8 cellular contexts compared by ENCODE assay signal in the genomic region with DNA sequence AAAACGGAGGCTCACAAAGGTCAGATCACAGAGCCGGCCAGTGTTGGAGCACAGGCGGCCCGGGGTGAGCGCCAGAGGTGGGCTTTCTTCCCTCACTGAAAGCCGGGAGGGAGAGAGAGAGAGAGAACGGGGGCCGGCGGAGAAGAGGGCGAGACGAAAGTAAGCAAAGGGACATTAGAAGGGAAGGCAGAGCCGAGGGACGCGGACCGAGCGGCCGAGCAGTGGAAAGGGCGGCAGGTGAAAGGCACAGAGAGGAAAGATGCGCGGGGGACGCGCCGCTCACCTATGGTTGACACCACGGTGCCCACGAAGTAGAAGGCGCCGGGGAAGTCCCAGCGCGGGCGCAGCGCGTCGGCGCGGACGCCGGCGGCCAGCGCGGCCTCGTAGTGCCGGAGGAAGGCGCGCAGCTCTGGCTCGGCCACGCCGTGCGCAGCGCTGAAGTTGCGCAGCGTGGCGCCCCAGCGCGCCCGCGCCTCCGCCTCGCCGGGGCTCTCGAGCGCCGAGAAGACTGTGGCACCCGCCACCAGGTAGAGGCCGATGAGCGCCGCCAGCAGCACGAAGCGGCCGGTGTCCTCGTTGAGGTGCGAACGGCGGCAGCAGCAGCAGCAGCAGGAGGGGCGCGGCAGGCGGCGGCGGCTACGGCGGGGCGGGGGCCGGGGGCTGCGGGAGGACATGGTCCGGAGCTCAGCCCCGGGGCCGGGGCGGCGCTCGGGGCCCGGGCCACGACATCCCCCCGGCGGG. TPM values are rescaled to one million over a fixed set of nuclear protein-coding genes. Genes with fewer than 3 reads are reported as not detected.
A peak's percentile ranks its signal among the peaks of the same experiment; 100 is the strongest.
DNase-seq lines count a peak whose midpoint lies in the region; ATAC-seq and TF ChIP-seq lines count a peak whose summit lies in the region.

No MANE protein-coding gene starts in this region.

- H3K9me3 Mint-ChIP-seq in activated CD4-positive, alpha-beta memory T cell treated with anti-CD3 and anti-CD28 coated beads, Interleukin-2, amount 10 ng/mL, durations not matched to agents 7 days and 5 days: no peaks in the 10 kb centered on the region

- TF ChIP-seq EP300 in upper lobe of left lung (IDR thresholded peaks at IDR 0.05): no peak

- intact Hi-C loops in aorta (cut with DNase I): no loop called here

- H3K27me3 ChIP-seq in BLaER1 treated with 17β-estradiol and CSF1 and Interleukin-3, amounts not matched to agents 10 nM and 100 nM: peaks cover 56 to 68% (median 65%) of the 10 kb centered on the region in 11 experiments
- H3K27me3 ChIP-seq in upper lobe of left lung: peaks cover 0 to 41% (median 25%) of the 10 kb centered on the region in 4 donors
- peaks cover 0 to 5% of the 10 kb centered on the region in 2 donors for H3K27me3 ChIP-seq in aorta (ENCODE audit: control insufficient read depth in 1 of 2, insufficient read depth in 2 of 2, low read length in 1 of 2)

- H3K4me3 Mint-ChIP-seq in activated CD4-positive, alpha-beta memory T cell treated with anti-CD3 and anti-CD28 coated beads, Interleukin-2, amount 10 ng/mL, durations not matched to agents 7 days and 5 days: peak overlapping the region; percentile 48

- H3K4me2 ChIP-seq in BLaER1 treated with 17β-estradiol and CSF1 and Interleukin-3, amounts not matched to agents 10 nM and 100 nM: peak overlapping the region; percentile 91 to 100 (median 99)

- H3K36me3 ChIP-seq in BLaER1 treated with 17β-estradiol and CSF1 and Interleukin-3, amounts not matched to agents 10 nM and 100 nM: no peaks in the 10 kb centered on the region
- H3K36me3 ChIP-seq in upper lobe of left lung (no peaks in the 10 kb centered on the region), aorta (ENCODE audit: control insufficient read depth in 1 of 2, insufficient read depth in 2 of 2, low read length in 1 of 2) (no peaks in the 10 kb centered on the region)

- peak overlapping the region; percentile 53 to 75 (median 69) for H3K4me3 ChIP-seq in BLaER1 treated with 17β-estradiol and CSF1 and Interleukin-3, amounts not matched to agents 10 nM and 100 nM
- H3K4me3 ChIP-seq in upper lobe of left lung (peak overlapping the region in 3 of 4 donors; percentile 32 to 37 (median 37)), aorta (ENCODE audit: low read length in 2 of 2) (no peak overlapping the region)

- H3K27ac ChIP-seq in BLaER1 treated with 17β-estradiol and CSF1 and Interleukin-3, amounts not matched to agents 10 nM and 100 nM: peak overlapping the region in 5 of 11 experiments; percentile 3 to 56 (median 33); a peak in 5 of 22 replicates
- H3K27ac ChIP-seq in upper lobe of left lung: no peak overlapping the region
- H3K27ac ChIP-seq in aorta (ENCODE audit: low read depth in 1 of 2, low read length in 2 of 2): no peak overlapping the region

- CTCF ChIA-PET in activated CD4-positive, alpha-beta memory T cell treated with anti-CD3 and anti-CD28 coated beads, Interleukin-2, amount 10 ng/mL, durations not matched to agents 7 days and 5 days (lab: Charles Lee): no interaction called here

- no peak for TF ChIP-seq POLR2A in upper lobe of left lung (IDR thresholded peaks at IDR 0.05)

- no peak for TF ChIP-seq CTCF in upper lobe of left lung (IDR thresholded peaks at IDR 0.05)

- H3K36me3 Mint-ChIP-seq in activated CD4-positive, alpha-beta memory T cell treated with anti-CD3 and anti-CD28 coated beads, Interleukin-2, amount 10 ng/mL, durations not matched to agents 7 days and 5 days (ENCODE audit: low read depth): peaks cover 5% of the 10 kb centered on the region

- H3K27ac Mint-ChIP-seq in activated CD4-positive, alpha-beta memory T cell treated with anti-CD3 and anti-CD28 coated beads, Interleukin-2, amount 10 ng/mL, durations not matched to agents 7 days and 5 days: no peak overlapping the region

- no peak for DNase-seq in activated CD4-positive, alpha-beta memory T cell treated with anti-CD3 and anti-CD28 coated beads, Interleukin-2, amount 10 ng/mL, durations not matched to agents 7 days and 5 days
- peak; percentile 74 for DNase-seq in iPS-NIHi11 (ENCODE audit: low spot score)
- DNase-seq in upper lobe of left lung: peak in 1 of 2 donors; percentile 79
- DNase-seq in GOT3 (lab: John Stamatoyannopoulos, UW): no peak
- no peak for DNase-seq in aorta

- peaks cover 66% of the 10 kb centered on the region for H3K27me3 Mint-ChIP-seq in activated CD4-positive, alpha-beta memory T cell treated with anti-CD3 and anti-CD28 coated beads, Interleukin-2, amount 10 ng/mL, durations not matched to agents 7 days and 5 days

- POLR2A ChIA-PET in activated CD4-positive, alpha-beta memory T cell treated with anti-CD3 and anti-CD28 coated beads, Interleukin-2, amount 10 ng/mL, durations not matched to agents 7 days and 5 days (lab: Charles Lee): no interaction called here

- H4K20me1 ChIP-seq in BLaER1 treated with 17β-estradiol and CSF1 and Interleukin-3, amounts not matched to agents 10 nM and 100 nM: peaks cover 0 to 45% (median 24%) of the 10 kb centered on the region in 11 experiments; a peak in 15 of 22 replicates

- WGBS in upper lobe of left lung, 2 donors: 1% methylated on average over 19 to 44 of the region's 93 CpGs
- WGBS in aorta, 2 donors: 1% methylated on average over 81 to 93 of the region's 93 CpGs

- ATAC-seq in GM19351 (IDR thresholded peaks at IDR 0.05; ENCODE audit: unreplicated experiment): peak; percentile 52
- no peak for ATAC-seq in upper lobe of left lung (ENCODE audit: low FRiP score in 2 of 2)
- ATAC-seq in HG03469 (IDR thresholded peaks at IDR 0.05; ENCODE audit: unreplicated experiment): no peak
- no peak for ATAC-seq in aorta (ENCODE audit: low FRiP score)

- peaks cover 0 to 15% (median 8%) of the 10 kb centered on the region in 11 experiments; a peak in 14 of 22 replicates for H3K9me3 ChIP-seq in BLaER1 treated with 17β-estradiol and CSF1 and Interleukin-3, amounts not matched to agents 10 nM and 100 nM (replicated peaks in 1 of 11)
- H3K9me3 ChIP-seq in upper lobe of left lung: no peaks in the 10 kb centered on the region
- H3K9me3 ChIP-seq in aorta (ENCODE audit: control insufficient read depth, low read length): peaks cover 4% of the 10 kb centered on the region

- H3K9ac ChIP-seq in BLaER1 treated with 17β-estradiol and CSF1 and Interleukin-3, amounts not matched to agents 10 nM and 100 nM: peak overlapping the region; percentile 42 to 78 (median 61); a peak in 18 of 22 replicates

- H3K4me1 Mint-ChIP-seq in activated CD4-positive, alpha-beta memory T cell treated with anti-CD3 and anti-CD28 coated beads, Interleukin-2, amount 10 ng/mL, durations not matched to agents 7 days and 5 days: peaks cover 17% of the 10 kb centered on the region

- H3K4me1 ChIP-seq in BLaER1 treated with 17β-estradiol and CSF1 and Interleukin-3, amounts not matched to agents 10 nM and 100 nM: peaks cover 19 to 35% (median 29%) of the 10 kb centered on the region in 10 experiments
- H3K4me1 ChIP-seq in upper lobe of left lung: peaks cover 18 to 28% (median 22%) of the 10 kb centered on the region in 4 donors
- no peaks in the 10 kb centered on the region for H3K4me1 ChIP-seq in aorta (ENCODE audit: control insufficient read depth in 1 of 2, insufficient read depth in 2 of 2, low read length in 2 of 2)

RNA-seq across cellular contexts. Expression of gene KCNK12, which starts 1.0 kb away (rescaled TPM):
- total RNA-seq in activated CD4-positive, alpha-beta memory T cell treated with anti-CD3 and anti-CD28 coated beads, Interleukin-2, amount 10 ng/mL, durations not matched to agents 7 days and 5 days: under 1 TPM; 0.25 to 0.28 TPM
- total RNA-seq in upper lobe of left lung (under 1 TPM in 1 of 6 donors, not detected in 5; 0.03 TPM), aorta (under 1 TPM in 1 of 2 donors, not detected in 1; 0.13 TPM)
- not detected for polyA plus RNA-seq in aorta

Comparison
In these comparisons a context has a peak if more than half of its experiments do, and no peak if none do; other contexts are left out.
1. H3K4me3 ChIP-seq: peak in BLaER1 treated with 17β-estradiol and CSF1 and Interleukin-3, amounts not matched to agents 10 nM and 100 nM (10 of 10) and upper lobe of left lung (3 of 4); none in aorta (0 of 2).